Comparison of ENCODE assay signal across 15 cellular contexts in the genomic region with DNA sequence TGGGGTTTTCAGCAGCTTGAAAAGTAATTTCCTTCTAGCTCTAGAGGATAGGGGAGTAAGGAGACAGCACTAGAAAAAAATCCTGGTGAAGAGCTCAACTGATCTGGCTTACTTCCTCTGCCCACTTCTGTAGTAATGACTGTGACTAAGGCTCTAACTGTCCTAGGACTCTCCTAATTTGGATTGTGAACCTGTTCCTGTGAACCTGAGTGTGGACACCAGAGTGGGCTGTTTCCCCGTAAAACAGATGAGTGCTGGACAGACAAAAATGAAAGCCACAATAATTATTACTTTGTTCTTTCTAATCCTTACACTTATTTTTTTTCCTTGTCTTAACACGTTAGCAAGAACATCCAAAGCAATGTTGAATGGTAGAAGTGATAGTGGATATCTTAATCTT.
A peak's percentile ranks its signal among the peaks of the same experiment; 100 is the strongest.
DNase-seq lines count a peak whose midpoint lies in the region; ATAC-seq, FAIRE-seq and TF ChIP-seq lines count a peak whose summit lies in the region.
"Had no signal": no experiment of that assay in that cellular context is flagged by ENCODE, and none has a peak within 500 bp of the region (broad histone marks: within the 10 kb centered on the region; RNA-seq: fewer than 3 reads in every experiment).

No MANE protein-coding gene starts in this region.

- TF ChIP-seq EP300 in GM12878 (IDR thresholded peaks at IDR 0.05; ENCODE audit: borderline replicate concordance in 1 of 2, control insufficient read depth in 1 of 2, low read depth in 2 of 2, low read length in 2 of 2) = no peak

- CTCF ChIA-PET in IMR-90 (lab: Yijun Ruan, JAX) = no interaction called here
- CTCF ChIA-PET in GM12878 (lab: Yijun Ruan, JAX) = interaction anchor here (1.0 kb wide), 1 partner anchor 11 kb away, joined by 3 read pairs; no protein-coding TSS in a partner anchor

- H3K4me2 ChIP-seq in IMR-90 (ENCODE audit: low read depth, low read length) (no peak overlapping the region), GM12878 (ENCODE audit: control insufficient read depth, insufficient read depth) (no peak overlapping the region)

- H3K14ac ChIP-seq in IMR-90 (replicated peaks; ENCODE audit: low read depth, low read length) = no peak overlapping the region

- H3K18ac ChIP-seq in IMR-90 (ENCODE audit: low read depth, low read length) = no peak overlapping the region

- no peak overlapping the region for H3K4me3 ChIP-seq in IMR-90 (ENCODE audit: insufficient read depth, low read depth, low read length)
- H3K4me3 ChIP-seq in GM12878 = no peak overlapping the region
- H3K4me3 ChIP-seq in liver (ENCODE audit: low read depth in 1 of 3, low read length in 3 of 3) = no peak overlapping the region
- H3K4me3 ChIP-seq in gastrocnemius medialis = no peak overlapping the region
- H3K4me3 ChIP-seq: HAP-1, stomach had no signal

- no peak overlapping the region for H3K9ac ChIP-seq in IMR-90 (ENCODE audit: low read depth, low read length)
- H3K9ac ChIP-seq in GM12878 (ENCODE audit: control insufficient read depth, insufficient read depth, low read length) = no peak overlapping the region
- H3K9ac ChIP-seq in liver (ENCODE audit: low read depth in 1 of 2, low read length in 2 of 2) = no peak overlapping the region

- intact Hi-C loops in IMR-90 (cut with micrococcal nuclease) (loop anchor here (1.0 to 5.0 kb wide), 2 partner anchors 786 to 806 kb away; a partner anchor contains a TSS), GM12878 (cut with micrococcal nuclease; ENCODE audit: unreplicated experiment) (loop anchor here (10.0 kb wide), 2 partner anchors 147 to 813 kb away; no protein-coding TSS in a partner anchor), gastrocnemius medialis (cut with DNase I; ENCODE audit: low total_unique reads) (no loop called here)

- H2AFZ ChIP-seq in IMR-90 (replicated peaks; ENCODE audit: low read length, poor library complexity) (no peak overlapping the region), GM12878 (ENCODE audit: control insufficient read depth, low read depth, low read length) (no peak overlapping the region)

- in situ Hi-C loops in IMR-90 (cut with MboI; ENCODE audit: low sequenced_read_pairs) (no loop called here), GM12878 (cut with MboI) (no loop called here), gastrocnemius medialis (cut with MboI; ENCODE audit: low sequenced_read_pairs in 4 of 4) (no loop called here)

- H4K20me1 ChIP-seq in IMR-90 (ENCODE audit: insufficient read depth, low read length) = no peaks in the 10 kb centered on the region
- no peaks in the 10 kb centered on the region for H4K20me1 ChIP-seq in GM12878 (ENCODE audit: control insufficient read depth, insufficient read depth)

- H2BK15ac ChIP-seq in IMR-90 (ENCODE audit: low read depth, low read length) = no peak overlapping the region

- peak; percentile 66 for ATAC-seq in IMR-90 (ENCODE audit: low read depth)
- ATAC-seq in GM12878 = peak; percentile 24; the same call in 2 of the 3 replicates
- no peak for ATAC-seq in GM18868 (IDR thresholded peaks at IDR 0.05; ENCODE audit: unreplicated experiment)
- ATAC-seq in gastrocnemius medialis = no peak
- ATAC-seq: activated CD4-positive, CD25-positive, alpha-beta regulatory T cell treated with anti-CD3 and anti-CD28 coated beads, Interleukin-2, amount 50 U/mL, for 24 hours had no signal

- no CpG with 5 or more reads among the region's 2 CpGs for WGBS in IMR-90 (ENCODE audit: extremely low coverage in 2 of 2, insufficient read length in 1 of 2), 2 experiments
- 23% methylated on average over 2 of the region's 2 CpGs for WGBS in GM12878 (ENCODE audit: insufficient coverage, insufficient replicate concordance, low lambda C conversion rate, missing lambda C conversion rate)
- WGBS in liver = 69% methylated on average over 2 of the region's 2 CpGs

- SMC1A ChIA-PET in GM12878 (lab: Charles Lee; ENCODE audit: uncharacterized antibody, unreplicated experiment) = interaction anchor here (0.8 kb wide), 1 partner anchor 76 kb away, joined by 3 read pairs; no protein-coding TSS in a partner anchor

- H3K27ac ChIP-seq in IMR-90 (ENCODE audit: insufficient read depth, low read length) (no peak overlapping the region), GM12878 (ENCODE audit: control insufficient read depth, insufficient read depth) (no peak overlapping the region), liver (ENCODE audit: low read depth in 1 of 2, low read length in 2 of 2) (no peak overlapping the region), gastrocnemius medialis (no peak overlapping the region)
- H3K27ac ChIP-seq: stomach had no signal

- DNase-seq in AG20443 (ENCODE audit: low spot score) (peak; percentile 25), IMR-90 (peak; percentile 13), GM12878 (ENCODE audit: low read depth, low spot score) (no peak), gastrocnemius medialis (no peak), dedifferentiated amniotic fluid mesenchymal stem cell (ENCODE audit: extremely low spot score) (no peak), GF-D8 (lab: John Stamatoyannopoulos, UW) (no peak)
- DNase-seq: activated T-cell treated with anti-CD3 and anti-CD28 coated beads for 4 hours; CD8-positive, alpha-beta memory T cell; NCI-H1694; stomach had no signal

- TF ChIP-seq RAD21 in IMR-90 (IDR thresholded peaks at IDR 0.05; ENCODE audit: low read length) (peak; percentile 49), GM12878 (IDR thresholded peaks at IDR 0.05; ENCODE audit: insufficient read depth, low read depth, low read length) (no peak), liver (IDR thresholded peaks at IDR 0.05) (peak; percentile 40 to 54)

- no peaks in the 10 kb centered on the region for H3K9me1 ChIP-seq in IMR-90 (ENCODE audit: insufficient read depth, low read length)

- no peak overlapping the region for H2AK5ac ChIP-seq in IMR-90 (ENCODE audit: low read depth, low read length)

- H2BK120ac ChIP-seq in IMR-90 (ENCODE audit: low read depth, low read length) = no peak overlapping the region

- BruUV-seq in IMR-90 (replicated peaks; lab: Mats Ljungman, UMichigan) (no TSS peak), GM12878 (replicated peaks; lab: Mats Ljungman, UMichigan) (no TSS peak)

- H3K4me1 ChIP-seq in IMR-90 (ENCODE audit: control insufficient read depth, insufficient read depth, low read length) (no peaks in the 10 kb centered on the region), GM12878 (ENCODE audit: control insufficient read depth, insufficient read depth, low read length) (no peaks in the 10 kb centered on the region), liver (ENCODE audit: control insufficient read depth in 4 of 4, insufficient read depth in 4 of 4, low read length in 3 of 4) (no peaks in the 10 kb centered on the region), gastrocnemius medialis (no peaks in the 10 kb centered on the region)
- H3K4me1 ChIP-seq: HAP-1, stomach had no signal

- H3K56ac ChIP-seq in IMR-90 (ENCODE audit: extremely low read depth, insufficient read depth, low read length) = no peak overlapping the region

- TF ChIP-seq CTCF in IMR-90 (conservative IDR thresholded peaks at IDR 0.05; ENCODE audit: low read depth, low read length) = peak; percentile 36; the same call in 1 of the 2 replicates
- TF ChIP-seq CTCF in GM12878 (IDR thresholded peaks at IDR 0.05 in 2 of 3, conservative IDR thresholded peaks at IDR 0.05 in 1 of 3; ENCODE audit: control insufficient read depth in 2 of 3, extremely low read depth in 1 of 3, insufficient read depth in 1 of 3, low read depth in 3 of 3, low read length in 3 of 3) = no peak
- peak; percentile 17 for TF ChIP-seq CTCF in liver (IDR thresholded peaks at IDR 0.05; ENCODE audit: low read depth, low read length, missing input control)
- no peak for TF ChIP-seq CTCF in gastrocnemius medialis (IDR thresholded peaks at IDR 0.05 in 4 of 5, conservative IDR thresholded peaks at IDR 0.05 in 1 of 5)

- H3K27me3 ChIP-seq in IMR-90 (ENCODE audit: control insufficient read depth, insufficient read depth, low read length) (no peaks in the 10 kb centered on the region), GM12878 (replicated peaks in 1 of 2; ENCODE audit: control insufficient read depth in 2 of 2, insufficient read depth in 2 of 2, low read length in 1 of 2) (no peaks in the 10 kb centered on the region), liver (ENCODE audit: control insufficient read depth in 4 of 4, insufficient read depth in 4 of 4, low read length in 3 of 4) (no peaks in the 10 kb centered on the region), gastrocnemius medialis (no peaks in the 10 kb centered on the region)
- H3K27me3 ChIP-seq: stomach had no signal

- RAD21 ChIA-PET in GM12878 (lab: Charles Lee; ENCODE audit: unreplicated experiment) = no interaction called here

- dilution Hi-C loops in IMR-90 (cut with HindIII; ENCODE audit: low sequenced_read_pairs, unreplicated experiment) = no loop called here

- POLR2A ChIA-PET in IMR-90 (lab: Charles Lee; ENCODE audit: unreplicated experiment) (interaction anchor here (0.6 kb wide), 1 partner anchor 1671 kb away, joined by 5 read pairs; no protein-coding TSS in a partner anchor), GM12878 (lab: Charles Lee) (no interaction called here)

- H4K91ac ChIP-seq in IMR-90 (ENCODE audit: insufficient read depth, low read depth, low read length) = no peak overlapping the region

- no peaks in the 10 kb centered on the region for H3K79me2 ChIP-seq in GM12878 (ENCODE audit: control insufficient read depth, insufficient read depth, low read length)

- H3K36me3 ChIP-seq in IMR-90 (ENCODE audit: control insufficient read depth, insufficient read depth, low read length) (no peaks in the 10 kb centered on the region), GM12878 (ENCODE audit: control insufficient read depth in 2 of 2, insufficient read depth in 2 of 2, low read length in 1 of 2) (no peaks in the 10 kb centered on the region), liver (ENCODE audit: control insufficient read depth in 4 of 4, insufficient read depth in 3 of 4, low read depth in 1 of 4, low read length in 3 of 4) (no peaks in the 10 kb centered on the region), gastrocnemius medialis (no peaks in the 10 kb centered on the region)
- H3K36me3 ChIP-seq: HAP-1, stomach had no signal

- H3K79me1 ChIP-seq in IMR-90 (ENCODE audit: low read depth in 1 of 2, low read length in 2 of 2) = no peaks in the 10 kb centered on the region

- H2BK5ac ChIP-seq in IMR-90 (ENCODE audit: low read depth, low read length, poor library complexity, severe bottlenecking) = no peak overlapping the region

- no peak for FAIRE-seq in GM12878 (lab: Jason Lieb, UNC)
- FAIRE-seq: GM19239 had no signal

- no peak overlapping the region for H2AK9ac ChIP-seq in IMR-90 (replicated peaks; ENCODE audit: low read depth, low read length, poor library complexity)

- H4K8ac ChIP-seq in IMR-90 (ENCODE audit: low read depth in 2 of 2, low read length in 2 of 2) = no peak overlapping the region

- no peak overlapping the region for H3K4ac ChIP-seq in IMR-90 (ENCODE audit: low read depth, low read length)

- H4K5ac ChIP-seq in IMR-90 (ENCODE audit: low read depth, low read length) = no peak overlapping the region

- no peak for TF ChIP-seq POLR2A in IMR-90 (IDR thresholded peaks at IDR 0.05; ENCODE audit: low read depth, low read length)
- no peak for TF ChIP-seq POLR2A in GM12878 (IDR thresholded peaks at IDR 0.05; ENCODE audit: low read depth, low read length)
- no peak for TF ChIP-seq POLR2A in gastrocnemius medialis (IDR thresholded peaks at IDR 0.05)

- H3K23ac ChIP-seq in IMR-90 (ENCODE audit: low read depth, low read length) = no peak overlapping the region

- H3K9me3 ChIP-seq in IMR-90 (ENCODE audit: control insufficient read depth, insufficient read depth, low read length) = 0 out of 2 replicates have a peak, but pooled peaks cover 3% of the 10 kb centered on the region
- no peaks in the 10 kb centered on the region; the same call in 1 of the 3 replicates for H3K9me3 ChIP-seq in GM12878 (replicated peaks; ENCODE audit: control insufficient read depth, insufficient read depth, low read length)
- peaks cover 0 to 4% (median 0%) of the 10 kb centered on the region in 4 donors for H3K9me3 ChIP-seq in liver (ENCODE audit: control insufficient read depth in 4 of 4, low read length in 3 of 4)
- H3K9me3 ChIP-seq in gastrocnemius medialis = no peaks in the 10 kb centered on the region
- H3K9me3 ChIP-seq: HAP-1 had no signal

- H2BK20ac ChIP-seq in IMR-90 (ENCODE audit: low read depth, low read length) = no peak overlapping the region

Comparison
In these comparisons a context has a peak if more than half of its experiments do, and no peak if none do; other contexts are left out.
1. DNase-seq: peak in AG20443 (single experiment) and IMR-90 (single experiment); none in GM12878 (single experiment), gastrocnemius medialis (0 of 2), dedifferentiated amniotic fluid mesenchymal stem cell (single experiment) and GF-D8 (single experiment).
2. ATAC-seq: peak in IMR-90 (single experiment) and GM12878 (single experiment); none in GM18868 (single experiment) and gastrocnemius medialis (0 of 2).
3. CTCF ChIP-seq: peak in IMR-90 (single experiment) and liver (single experiment); none in GM12878 (0 of 3) and gastrocnemius medialis (0 of 5).